8 cellular contexts compared by ENCODE assay signal in genomic region chr7:36390199-36391090, GRCh38. TPM values are rescaled to one million over a fixed set of nuclear protein-coding genes. Genes with fewer than 3 reads are reported as not detected.
DNase-seq lines count a peak whose midpoint lies in the region; ATAC-seq and TF ChIP-seq lines count a peak whose summit lies in the region.

No MANE protein-coding gene starts in this region.

- no peak for TF ChIP-seq CTCF in RWPE1 (conservative IDR thresholded peaks at IDR 0.05; ENCODE audit: low read depth)
- peak in 1 of 4 experiments; percentile 22 for TF ChIP-seq CTCF in prostate gland (IDR thresholded peaks at IDR 0.05)

- DNase-seq in G401 (ENCODE audit: low spot score) (peak; percentile 29), HAP-1 (ENCODE audit: low spot score in 2 of 2) (peak; percentile 76 to 90), LoVo (ENCODE audit: low spot score) (peak; percentile 96), RWPE1 (ENCODE audit: low spot score) (peak; percentile 93), left cardiac atrium (peak; percentile 72), prostate gland (ENCODE audit: low spot score) (peak; percentile 82), midbrain (lab: John Stamatoyannopoulos, UW) (no peak)
- DNase-seq in activated naive CD8-positive, alpha-beta T cell treated with anti-CD3 and anti-CD28 coated beads, Interleukin-2, amount 10 ng/mL, durations not matched to agents 7 days and 5 days: peak; percentile 76

- ATAC-seq in activated naive CD8-positive, alpha-beta T cell treated with anti-CD3 and anti-CD28 coated beads, Interleukin-2, amount 10 ng/mL, durations not matched to agents 7 days and 5 days (ENCODE audit: low read depth): peak; percentile 53
- ATAC-seq in left cardiac atrium: peak; percentile 51 to 88

- peaks cover 2% of the 10 kb centered on the region for H3K9me3 Mint-ChIP-seq in activated naive CD8-positive, alpha-beta T cell treated with anti-CD3 and anti-CD28 coated beads, Interleukin-2, amount 10 ng/mL, durations not matched to agents 7 days and 5 days

- peak; percentile 35 for TF ChIP-seq POLR2A in prostate gland (IDR thresholded peaks at IDR 0.05)

- peaks cover 37% of the 10 kb centered on the region for H3K36me3 Mint-ChIP-seq in activated naive CD8-positive, alpha-beta T cell treated with anti-CD3 and anti-CD28 coated beads, Interleukin-2, amount 10 ng/mL, durations not matched to agents 7 days and 5 days

- peak overlapping the region; percentile 88 for H3K27ac Mint-ChIP-seq in activated naive CD8-positive, alpha-beta T cell treated with anti-CD3 and anti-CD28 coated beads, Interleukin-2, amount 10 ng/mL, durations not matched to agents 7 days and 5 days

- H3K9me3 ChIP-seq in HAP-1 (no peaks in the 10 kb centered on the region), prostate gland (no peaks in the 10 kb centered on the region)

- WGBS in prostate gland: 4% methylated on average over 26 of the region's 26 CpGs

- intact Hi-C loops in left cardiac atrium (cut with DNase I): no loop called here
- intact Hi-C loops in prostate gland (cut with DNase I): no loop called here

- in situ Hi-C loops in G401 (cut with HindIII; ENCODE audit: low sequenced_read_pairs) (no loop called here), HAP-1 (cut with MboI; ENCODE audit: low sequenced_read_pairs) (no loop called here)

- no peaks in the 10 kb centered on the region for H3K27me3 Mint-ChIP-seq in activated naive CD8-positive, alpha-beta T cell treated with anti-CD3 and anti-CD28 coated beads, Interleukin-2, amount 10 ng/mL, durations not matched to agents 7 days and 5 days

- H3K4me1 ChIP-seq in HAP-1: peaks cover 42% of the 10 kb centered on the region
- no peaks in the 10 kb centered on the region for H3K4me1 ChIP-seq in prostate gland (replicated peaks)

- no peaks in the 10 kb centered on the region for H3K27me3 ChIP-seq in HAP-1 (ENCODE audit: low read depth)
- H3K27me3 ChIP-seq in prostate gland (replicated peaks; ENCODE audit: insufficient read depth): no peaks in the 10 kb centered on the region

- POLR2A ChIA-PET in RWPE1 (lab: Yijun Ruan, JAX; ENCODE audit: low non-redundant PET): interaction anchor here (1.0 kb wide), 1 partner anchor 24 kb away, joined by 3 read pairs; no protein-coding TSS in a partner anchor
- POLR2A ChIA-PET in activated naive CD8-positive, alpha-beta T cell treated with anti-CD3 and anti-CD28 coated beads, Interleukin-2, amount 10 ng/mL, durations not matched to agents 7 days and 5 days (lab: Charles Lee): interaction anchor here (0.8 to 2.0 kb wide), 3 partner anchors 10 to 590 kb away, joined by 3 to 8 read pairs (median 5); a partner anchor contains a TSS

- H3K4me3 ChIP-seq in HAP-1 (peak overlapping the region; percentile 66), prostate gland (peak overlapping the region; percentile 46 to 58)

- peaks cover 17% of the 10 kb centered on the region for H3K4me1 Mint-ChIP-seq in activated naive CD8-positive, alpha-beta T cell treated with anti-CD3 and anti-CD28 coated beads, Interleukin-2, amount 10 ng/mL, durations not matched to agents 7 days and 5 days

- H3K27ac ChIP-seq in RWPE1 (peak overlapping the region; percentile 97), prostate gland (peak overlapping the region; percentile 50 to 69)

- no peaks in the 10 kb centered on the region for H3K36me3 ChIP-seq in HAP-1 (replicated peaks)
- no peaks in the 10 kb centered on the region for H3K36me3 ChIP-seq in prostate gland

- peak overlapping the region; percentile 90 for H3K4me3 Mint-ChIP-seq in activated naive CD8-positive, alpha-beta T cell treated with anti-CD3 and anti-CD28 coated beads, Interleukin-2, amount 10 ng/mL, durations not matched to agents 7 days and 5 days

- CTCF ChIA-PET in RWPE1 (lab: Yijun Ruan, JAX): interaction anchor here (0.8 to 1.5 kb wide), 3 partner anchors 23 to 31 kb away, joined by 3 to 4 read pairs (median 4); a partner anchor contains a TSS

RNA-seq across cellular contexts. Expression of gene ANLN, which starts 0.8 kb away (rescaled TPM):
- 66.2 and 71.1 TPM in 2 replicates for total RNA-seq in G401 (2014; rRNA removed; shearing (Covaris generic))
- 10 to 100 TPM; 57.1 to 57.7 TPM for total RNA-seq in activated naive CD8-positive, alpha-beta T cell treated with anti-CD3 and anti-CD28 coated beads, Interleukin-2, amount 10 ng/mL, durations not matched to agents 7 days and 5 days
- 1 to 10 TPM; 1.8 to 3.8 TPM for total RNA-seq in left cardiac atrium
- 10 to 100 TPM in 1 of 2 donors, 1 to 10 TPM in 1; 9.9 to 13.6 TPM for total RNA-seq in prostate gland
